Comparison of ENCODE assay signal across 15 cellular contexts in genomic region chr16:72722552-72722951, GRCh38.
DNase-seq lines count a peak whose midpoint lies in the region; ATAC-seq lines count a peak whose summit lies in the region.
"Had no signal": no experiment of that assay in that cellular context is flagged by ENCODE, and none has a peak within 500 bp of the region (broad histone marks: within the 10 kb centered on the region; RNA-seq: fewer than 3 reads in every experiment).

No MANE protein-coding gene starts in this region.

- no peak overlapping the region for H3K27ac Mint-ChIP-seq in stimulated activated effector memory CD8-positive, alpha-beta T cell treated with anti-CD3 and anti-CD28 coated beads, Interleukin-12 subunit alpha, Interleukin-12 subunit beta, amount 100 ng/mL, for 72 hours
- H3K27ac Mint-ChIP-seq: activated naive CD8-positive, alpha-beta T cell; activated T-cell treated with anti-CD3 and anti-CD28 coated beads, Interleukin-2, amount 50 U/mL, for 24 hours; stimulated activated naive B cell treated with anti-CD40 and anti-IgM and Interleukin-4, amounts not matched to agents 10 μg/mL and 1 μg/mL and 100 μg/mL, for 72 hours had no signal

- ATAC-seq in HG03045 (IDR thresholded peaks at IDR 0.05; ENCODE audit: unreplicated experiment) (no peak), HG02678 (IDR thresholded peaks at IDR 0.05; ENCODE audit: unreplicated experiment) (no peak)
- no peak for ATAC-seq in stimulated activated effector memory CD8-positive, alpha-beta T cell treated with anti-CD3 and anti-CD28 coated beads, Interleukin-12 subunit alpha, Interleukin-12 subunit beta, amount 100 ng/mL, for 72 hours
- ATAC-seq: left lung; stimulated activated naive B cell treated with anti-CD40 and anti-IgM and Interleukin-4, amounts not matched to agents 10 μg/mL and 1 μg/mL and 100 μg/mL, for 72 hours had no signal

- DNase-seq in NCI-H1092 treated with DMSO at 0.1 percent for 48 hours (lab: John Stamatoyannopoulos, UW) (peak; percentile 88), NCI-H748 treated with DMSO at 0.1 percent for 48 hours (lab: John Stamatoyannopoulos, UW) (peak; percentile 80), iPS DF 4.7 (ENCODE audit: extremely low read depth, low spot score) (peak; percentile 44), NCI-H1048 (lab: John Stamatoyannopoulos, UW) (no peak)
- no peak for DNase-seq in stimulated activated effector memory CD8-positive, alpha-beta T cell treated with anti-CD3 and anti-CD28 coated beads, Interleukin-12 subunit alpha, Interleukin-12 subunit beta, amount 100 ng/mL, for 72 hours (ENCODE audit: low spot score in 2 of 2)
- DNase-seq: activated T-cell treated with anti-CD3 and anti-CD28 coated beads, Interleukin-2, amount 50 U/mL, for 24 hours; effector memory CD4-positive, alpha-beta T cell; left lung; NCI-H1105; NCI-H526; Peyer's patch; stimulated activated naive B cell treated with anti-CD40 and anti-IgM and Interleukin-4, amounts not matched to agents 10 μg/mL and 1 μg/mL and 100 μg/mL, for 72 hours had no signal

- no peaks in the 10 kb centered on the region for H3K36me3 Mint-ChIP-seq in stimulated activated effector memory CD8-positive, alpha-beta T cell treated with anti-CD3 and anti-CD28 coated beads, Interleukin-12 subunit alpha, Interleukin-12 subunit beta, amount 100 ng/mL, for 72 hours

- H3K4me1 Mint-ChIP-seq in stimulated activated effector memory CD8-positive, alpha-beta T cell treated with anti-CD3 and anti-CD28 coated beads, Interleukin-12 subunit alpha, Interleukin-12 subunit beta, amount 100 ng/mL, for 72 hours, result no peaks in the 10 kb centered on the region
- H3K4me1 Mint-ChIP-seq: stimulated activated naive B cell treated with anti-CD40 and anti-IgM and Interleukin-4, amounts not matched to agents 10 μg/mL and 1 μg/mL and 100 μg/mL, for 72 hours had no signal

- H3K9me3 Mint-ChIP-seq in stimulated activated effector memory CD8-positive, alpha-beta T cell treated with anti-CD3 and anti-CD28 coated beads, Interleukin-12 subunit alpha, Interleukin-12 subunit beta, amount 100 ng/mL, for 72 hours, result peaks cover 2% of the 10 kb centered on the region
- H3K9me3 Mint-ChIP-seq: activated T-cell treated with anti-CD3 and anti-CD28 coated beads, Interleukin-2, amount 50 U/mL, for 24 hours; stimulated activated naive B cell treated with anti-CD40 and anti-IgM and Interleukin-4, amounts not matched to agents 10 μg/mL and 1 μg/mL and 100 μg/mL, for 72 hours had no signal

- H3K4me3 Mint-ChIP-seq in stimulated activated effector memory CD8-positive, alpha-beta T cell treated with anti-CD3 and anti-CD28 coated beads, Interleukin-12 subunit alpha, Interleukin-12 subunit beta, amount 100 ng/mL, for 72 hours, result no peak overlapping the region
- H3K4me3 Mint-ChIP-seq: activated naive CD8-positive, alpha-beta T cell; activated T-cell treated with anti-CD3 and anti-CD28 coated beads, Interleukin-2, amount 50 U/mL, for 24 hours; stimulated activated naive B cell treated with anti-CD40 and anti-IgM and Interleukin-4, amounts not matched to agents 10 μg/mL and 1 μg/mL and 100 μg/mL, for 72 hours had no signal

Comparison
In these comparisons a context has a peak if more than half of its experiments do, and no peak if none do; other contexts are left out.
1. DNase-seq: peak in NCI-H1092 treated with DMSO at 0.1 percent for 48 hours (single experiment), NCI-H748 treated with DMSO at 0.1 percent for 48 hours (single experiment) and iPS DF 4.7 (single experiment); none in NCI-H1048 (single experiment) and stimulated activated effector memory CD8-positive, alpha-beta T cell treated with anti-CD3 and anti-CD28 coated beads, Interleukin-12 subunit alpha, Interleukin-12 subunit beta, amount 100 ng/mL, for 72 hours (0 of 2).